In the genomic region with DNA sequence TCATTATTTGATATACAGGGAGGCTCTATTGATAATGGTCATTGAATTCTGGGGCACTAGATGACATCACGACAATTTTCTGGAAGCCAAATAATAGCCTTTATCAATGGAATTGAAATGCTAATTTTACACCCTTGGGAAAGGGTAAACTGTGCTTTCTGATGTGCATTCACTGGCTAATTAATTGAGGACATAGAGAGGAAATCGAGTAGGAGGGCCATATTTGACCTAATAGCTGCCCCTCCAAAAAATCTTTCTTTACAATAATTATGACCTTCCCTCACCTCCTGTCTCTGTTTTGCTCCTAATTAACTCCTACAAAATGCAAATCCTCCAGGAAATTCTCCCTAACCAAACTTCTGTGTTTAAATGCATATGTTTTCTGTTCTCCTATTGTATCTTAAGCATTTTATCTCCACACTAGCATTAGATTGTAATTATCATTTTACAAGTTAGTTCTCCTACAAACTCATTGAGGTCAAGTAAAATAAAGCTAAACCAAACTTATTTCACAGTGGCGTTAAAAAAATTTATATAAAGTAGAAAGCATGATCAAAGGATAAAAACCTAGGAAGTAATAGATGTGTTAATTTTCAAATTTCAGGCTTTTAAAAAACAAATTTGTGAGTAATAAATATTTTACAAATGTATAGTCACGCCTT, we compare ENCODE assay signal across 2 cellular contexts.
TF ChIP-seq lines count a peak whose summit lies in the region.

No MANE protein-coding gene starts in this region.

TF ChIP-seq in GM23338, 12 proteins besides CTCF, POLR2A, EP300 and RAD21 (continued from another document):
- TF ChIP-seq, protein P1, sequence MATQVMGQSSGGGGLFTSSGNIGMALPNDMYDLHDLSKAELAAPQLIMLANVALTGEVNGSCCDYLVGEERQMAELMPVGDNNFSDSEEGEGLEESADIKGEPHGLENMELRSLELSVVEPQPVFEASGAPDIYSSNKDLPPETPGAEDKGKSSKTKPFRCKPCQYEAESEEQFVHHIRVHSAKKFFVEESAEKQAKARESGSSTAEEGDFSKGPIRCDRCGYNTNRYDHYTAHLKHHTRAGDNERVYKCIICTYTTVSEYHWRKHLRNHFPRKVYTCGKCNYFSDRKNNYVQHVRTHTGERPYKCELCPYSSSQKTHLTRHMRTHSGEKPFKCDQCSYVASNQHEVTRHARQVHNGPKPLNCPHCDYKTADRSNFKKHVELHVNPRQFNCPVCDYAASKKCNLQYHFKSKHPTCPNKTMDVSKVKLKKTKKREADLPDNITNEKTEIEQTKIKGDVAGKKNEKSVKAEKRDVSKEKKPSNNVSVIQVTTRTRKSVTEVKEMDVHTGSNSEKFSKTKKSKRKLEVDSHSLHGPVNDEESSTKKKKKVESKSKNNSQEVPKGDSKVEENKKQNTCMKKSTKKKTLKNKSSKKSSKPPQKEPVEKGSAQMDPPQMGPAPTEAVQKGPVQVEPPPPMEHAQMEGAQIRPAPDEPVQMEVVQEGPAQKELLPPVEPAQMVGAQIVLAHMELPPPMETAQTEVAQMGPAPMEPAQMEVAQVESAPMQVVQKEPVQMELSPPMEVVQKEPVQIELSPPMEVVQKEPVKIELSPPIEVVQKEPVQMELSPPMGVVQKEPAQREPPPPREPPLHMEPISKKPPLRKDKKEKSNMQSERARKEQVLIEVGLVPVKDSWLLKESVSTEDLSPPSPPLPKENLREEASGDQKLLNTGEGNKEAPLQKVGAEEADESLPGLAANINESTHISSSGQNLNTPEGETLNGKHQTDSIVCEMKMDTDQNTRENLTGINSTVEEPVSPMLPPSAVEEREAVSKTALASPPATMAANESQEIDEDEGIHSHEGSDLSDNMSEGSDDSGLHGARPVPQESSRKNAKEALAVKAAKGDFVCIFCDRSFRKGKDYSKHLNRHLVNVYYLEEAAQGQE (IDR thresholded peaks at IDR 0.05; ENCODE audit: unreplicated experiment): no peak
- TF ChIP-seq, protein P2, sequence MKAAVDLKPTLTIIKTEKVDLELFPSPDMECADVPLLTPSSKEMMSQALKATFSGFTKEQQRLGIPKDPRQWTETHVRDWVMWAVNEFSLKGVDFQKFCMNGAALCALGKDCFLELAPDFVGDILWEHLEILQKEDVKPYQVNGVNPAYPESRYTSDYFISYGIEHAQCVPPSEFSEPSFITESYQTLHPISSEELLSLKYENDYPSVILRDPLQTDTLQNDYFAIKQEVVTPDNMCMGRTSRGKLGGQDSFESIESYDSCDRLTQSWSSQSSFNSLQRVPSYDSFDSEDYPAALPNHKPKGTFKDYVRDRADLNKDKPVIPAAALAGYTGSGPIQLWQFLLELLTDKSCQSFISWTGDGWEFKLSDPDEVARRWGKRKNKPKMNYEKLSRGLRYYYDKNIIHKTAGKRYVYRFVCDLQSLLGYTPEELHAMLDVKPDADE (IDR thresholded peaks at IDR 0.05): no peak
- TF ChIP-seq STAT1 (IDR thresholded peaks at IDR 0.05; ENCODE audit: unreplicated experiment) (no peak), ZNF331 (CRISPR knock-in tag; IDR thresholded peaks at IDR 0.05; ENCODE audit: low read depth) (no peak), POLR2AphosphoS5 (IDR thresholded peaks at IDR 0.05; ENCODE audit: low read depth) (no peak)
- TF ChIP-seq, protein P3, sequence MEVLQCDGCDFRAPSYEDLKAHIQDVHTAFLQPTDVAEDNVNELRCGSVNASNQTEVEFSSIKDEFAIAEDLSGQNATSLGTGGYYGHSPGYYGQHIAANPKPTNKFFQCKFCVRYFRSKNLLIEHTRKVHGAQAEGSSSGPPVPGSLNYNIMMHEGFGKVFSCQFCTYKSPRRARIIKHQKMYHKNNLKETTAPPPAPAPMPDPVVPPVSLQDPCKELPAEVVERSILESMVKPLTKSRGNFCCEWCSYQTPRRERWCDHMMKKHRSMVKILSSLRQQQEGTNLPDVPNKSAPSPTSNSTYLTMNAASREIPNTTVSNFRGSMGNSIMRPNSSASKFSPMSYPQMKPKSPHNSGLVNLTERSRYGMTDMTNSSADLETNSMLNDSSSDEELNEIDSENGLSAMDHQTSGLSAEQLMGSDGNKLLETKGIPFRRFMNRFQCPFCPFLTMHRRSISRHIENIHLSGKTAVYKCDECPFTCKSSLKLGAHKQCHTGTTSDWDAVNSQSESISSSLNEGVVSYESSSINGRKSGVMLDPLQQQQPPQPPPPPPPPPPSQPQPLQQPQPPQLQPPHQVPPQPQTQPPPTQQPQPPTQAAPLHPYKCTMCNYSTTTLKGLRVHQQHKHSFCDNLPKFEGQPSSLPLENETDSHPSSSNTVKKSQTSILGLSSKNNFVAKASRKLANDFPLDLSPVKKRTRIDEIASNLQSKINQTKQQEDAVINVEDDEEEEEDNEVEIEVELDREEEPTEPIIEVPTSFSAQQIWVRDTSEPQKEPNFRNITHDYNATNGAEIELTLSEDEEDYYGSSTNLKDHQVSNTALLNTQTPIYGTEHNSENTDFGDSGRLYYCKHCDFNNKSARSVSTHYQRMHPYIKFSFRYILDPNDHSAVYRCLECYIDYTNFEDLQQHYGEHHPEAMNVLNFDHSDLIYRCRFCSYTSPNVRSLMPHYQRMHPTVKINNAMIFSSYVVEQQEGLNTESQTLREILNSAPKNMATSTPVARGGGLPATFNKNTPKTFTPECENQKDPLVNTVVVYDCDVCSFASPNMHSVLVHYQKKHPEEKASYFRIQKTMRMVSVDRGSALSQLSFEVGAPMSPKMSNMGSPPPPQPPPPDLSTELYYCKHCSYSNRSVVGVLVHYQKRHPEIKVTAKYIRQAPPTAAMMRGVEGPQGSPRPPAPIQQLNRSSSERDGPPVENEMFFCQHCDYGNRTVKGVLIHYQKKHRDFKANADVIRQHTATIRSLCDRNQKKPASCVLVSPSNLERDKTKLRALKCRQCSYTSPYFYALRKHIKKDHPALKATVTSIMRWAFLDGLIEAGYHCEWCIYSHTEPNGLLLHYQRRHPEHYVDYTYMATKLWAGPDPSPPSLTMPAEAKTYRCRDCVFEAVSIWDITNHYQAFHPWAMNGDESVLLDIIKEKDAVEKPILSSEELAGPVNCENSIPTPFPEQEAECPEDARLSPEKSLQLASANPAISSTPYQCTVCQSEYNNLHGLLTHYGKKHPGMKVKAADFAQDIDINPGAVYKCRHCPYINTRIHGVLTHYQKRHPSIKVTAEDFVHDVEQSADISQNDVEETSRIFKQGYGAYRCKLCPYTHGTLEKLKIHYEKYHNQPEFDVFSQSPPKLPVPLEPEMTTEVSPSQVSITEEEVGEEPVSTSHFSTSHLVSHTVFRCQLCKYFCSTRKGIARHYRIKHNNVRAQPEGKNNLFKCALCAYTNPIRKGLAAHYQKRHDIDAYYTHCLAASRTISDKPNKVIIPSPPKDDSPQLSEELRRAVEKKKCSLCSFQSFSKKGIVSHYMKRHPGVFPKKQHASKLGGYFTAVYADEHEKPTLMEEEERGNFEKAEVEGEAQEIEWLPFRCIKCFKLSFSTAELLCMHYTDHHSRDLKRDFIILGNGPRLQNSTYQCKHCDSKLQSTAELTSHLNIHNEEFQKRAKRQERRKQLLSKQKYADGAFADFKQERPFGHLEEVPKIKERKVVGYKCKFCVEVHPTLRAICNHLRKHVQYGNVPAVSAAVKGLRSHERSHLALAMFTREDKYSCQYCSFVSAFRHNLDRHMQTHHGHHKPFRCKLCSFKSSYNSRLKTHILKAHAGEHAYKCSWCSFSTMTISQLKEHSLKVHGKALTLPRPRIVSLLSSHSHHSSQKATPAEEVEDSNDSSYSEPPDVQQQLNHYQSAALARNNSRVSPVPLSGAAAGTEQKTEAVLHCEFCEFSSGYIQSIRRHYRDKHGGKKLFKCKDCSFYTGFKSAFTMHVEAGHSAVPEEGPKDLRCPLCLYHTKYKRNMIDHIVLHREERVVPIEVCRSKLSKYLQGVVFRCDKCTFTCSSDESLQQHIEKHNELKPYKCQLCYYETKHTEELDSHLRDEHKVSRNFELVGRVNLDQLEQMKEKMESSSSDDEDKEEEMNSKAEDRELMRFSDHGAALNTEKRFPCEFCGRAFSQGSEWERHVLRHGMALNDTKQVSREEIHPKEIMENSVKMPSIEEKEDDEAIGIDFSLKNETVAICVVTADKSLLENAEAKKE (CRISPR knock-in tag; IDR thresholded peaks at IDR 0.05): no peak

TF ChIP-seq in WTC11, 78 proteins besides CTCF, POLR2A, EP300 and RAD21 (continued from another document):
- TF ChIP-seq, protein P4, sequence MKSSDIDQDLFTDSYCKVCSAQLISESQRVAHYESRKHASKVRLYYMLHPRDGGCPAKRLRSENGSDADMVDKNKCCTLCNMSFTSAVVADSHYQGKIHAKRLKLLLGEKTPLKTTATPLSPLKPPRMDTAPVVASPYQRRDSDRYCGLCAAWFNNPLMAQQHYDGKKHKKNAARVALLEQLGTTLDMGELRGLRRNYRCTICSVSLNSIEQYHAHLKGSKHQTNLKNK (CRISPR knock-in tag; IDR thresholded peaks at IDR 0.05): no peak
- TF ChIP-seq TEAD4 (CRISPR knock-in tag; IDR thresholded peaks at IDR 0.05): no peak
- no peak for TF ChIP-seq FOXK1 (CRISPR knock-in tag; IDR thresholded peaks at IDR 0.05)
- no peak for TF ChIP-seq ATF1 (CRISPR knock-in tag; IDR thresholded peaks at IDR 0.05)
- TF ChIP-seq, protein P5, sequence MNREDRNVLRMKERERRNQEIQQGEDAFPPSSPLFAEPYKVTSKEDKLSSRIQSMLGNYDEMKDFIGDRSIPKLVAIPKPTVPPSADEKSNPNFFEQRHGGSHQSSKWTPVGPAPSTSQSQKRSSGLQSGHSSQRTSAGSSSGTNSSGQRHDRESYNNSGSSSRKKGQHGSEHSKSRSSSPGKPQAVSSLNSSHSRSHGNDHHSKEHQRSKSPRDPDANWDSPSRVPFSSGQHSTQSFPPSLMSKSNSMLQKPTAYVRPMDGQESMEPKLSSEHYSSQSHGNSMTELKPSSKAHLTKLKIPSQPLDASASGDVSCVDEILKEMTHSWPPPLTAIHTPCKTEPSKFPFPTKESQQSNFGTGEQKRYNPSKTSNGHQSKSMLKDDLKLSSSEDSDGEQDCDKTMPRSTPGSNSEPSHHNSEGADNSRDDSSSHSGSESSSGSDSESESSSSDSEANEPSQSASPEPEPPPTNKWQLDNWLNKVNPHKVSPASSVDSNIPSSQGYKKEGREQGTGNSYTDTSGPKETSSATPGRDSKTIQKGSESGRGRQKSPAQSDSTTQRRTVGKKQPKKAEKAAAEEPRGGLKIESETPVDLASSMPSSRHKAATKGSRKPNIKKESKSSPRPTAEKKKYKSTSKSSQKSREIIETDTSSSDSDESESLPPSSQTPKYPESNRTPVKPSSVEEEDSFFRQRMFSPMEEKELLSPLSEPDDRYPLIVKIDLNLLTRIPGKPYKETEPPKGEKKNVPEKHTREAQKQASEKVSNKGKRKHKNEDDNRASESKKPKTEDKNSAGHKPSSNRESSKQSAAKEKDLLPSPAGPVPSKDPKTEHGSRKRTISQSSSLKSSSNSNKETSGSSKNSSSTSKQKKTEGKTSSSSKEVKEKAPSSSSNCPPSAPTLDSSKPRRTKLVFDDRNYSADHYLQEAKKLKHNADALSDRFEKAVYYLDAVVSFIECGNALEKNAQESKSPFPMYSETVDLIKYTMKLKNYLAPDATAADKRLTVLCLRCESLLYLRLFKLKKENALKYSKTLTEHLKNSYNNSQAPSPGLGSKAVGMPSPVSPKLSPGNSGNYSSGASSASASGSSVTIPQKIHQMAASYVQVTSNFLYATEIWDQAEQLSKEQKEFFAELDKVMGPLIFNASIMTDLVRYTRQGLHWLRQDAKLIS (CRISPR knock-in tag; IDR thresholded peaks at IDR 0.05; ENCODE audit: borderline replicate concordance): no peak
- no peak for TF ChIP-seq JUN (CRISPR knock-in tag; IDR thresholded peaks at IDR 0.05)
TF ChIP-seq in WTC11: peak in this region for 0.
